Comparison of ENCODE assay signal across 8 cellular contexts in the genomic region with DNA sequence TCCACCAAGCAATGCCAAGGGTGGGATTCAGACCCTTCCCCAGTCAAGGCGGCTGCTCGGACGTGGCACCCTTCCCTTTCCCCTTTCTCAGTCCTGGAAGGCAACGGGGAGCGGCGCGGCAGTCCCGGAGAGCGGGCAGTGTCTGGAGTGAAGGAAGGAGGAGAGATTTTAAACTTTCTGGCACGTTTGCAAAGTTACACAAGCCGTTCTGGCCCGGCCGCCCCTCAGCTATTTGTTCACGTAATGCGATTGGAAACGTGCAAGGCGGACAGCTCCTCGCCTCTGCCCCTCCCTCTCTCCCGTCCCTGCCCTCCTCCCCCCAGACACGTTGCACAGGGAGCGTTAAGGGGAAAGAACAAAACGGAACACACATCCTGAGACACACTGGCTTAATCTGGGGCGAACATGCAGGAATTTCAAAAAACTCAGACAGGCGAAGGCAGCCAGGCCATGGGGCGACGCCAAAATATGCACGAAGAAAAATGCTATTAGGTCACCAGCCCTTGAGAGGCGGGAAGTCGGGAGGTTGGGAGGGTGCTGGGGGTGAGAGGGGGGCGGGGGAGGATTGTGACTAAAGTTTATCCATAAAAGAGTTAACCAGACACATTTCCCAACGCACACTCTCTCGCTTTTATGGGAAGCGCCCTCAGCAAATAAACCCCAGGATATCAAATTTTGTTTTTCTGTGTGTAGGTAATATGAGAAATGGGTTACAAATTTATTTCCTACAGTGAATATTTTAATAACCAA. TPM values are rescaled to one million over a fixed set of nuclear protein-coding genes. Genes with fewer than 3 reads are reported as not detected.
DNase-seq lines count a peak whose midpoint lies in the region; ATAC-seq and TF ChIP-seq lines count a peak whose summit lies in the region.

A gene with protein sequence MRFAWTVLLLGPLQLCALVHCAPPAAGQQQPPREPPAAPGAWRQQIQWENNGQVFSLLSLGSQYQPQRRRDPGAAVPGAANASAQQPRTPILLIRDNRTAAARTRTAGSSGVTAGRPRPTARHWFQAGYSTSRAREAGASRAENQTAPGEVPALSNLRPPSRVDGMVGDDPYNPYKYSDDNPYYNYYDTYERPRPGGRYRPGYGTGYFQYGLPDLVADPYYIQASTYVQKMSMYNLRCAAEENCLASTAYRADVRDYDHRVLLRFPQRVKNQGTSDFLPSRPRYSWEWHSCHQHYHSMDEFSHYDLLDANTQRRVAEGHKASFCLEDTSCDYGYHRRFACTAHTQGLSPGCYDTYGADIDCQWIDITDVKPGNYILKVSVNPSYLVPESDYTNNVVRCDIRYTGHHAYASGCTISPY (minus strand): TSS at position 144 of the 750 bp plus-strand sequence. CDS start 274 bp downstream, outside the sequence.

- no peaks in the 10 kb centered on the region for H3K36me3 Mint-ChIP-seq in IgD-negative memory B cell
- H3K36me3 Mint-ChIP-seq in activated T-helper 17 cell treated with anti-CD3 and anti-CD28 coated beads, Interleukin-2, amount 50 U/mL, for 72 hours (ENCODE audit: low read depth), result no peaks in the 10 kb centered on the region

- peak within 1 kb of the TSS; percentile 66 for H2AFZ ChIP-seq in osteoblast (ENCODE audit: low read length)

- intact Hi-C loops in Right ventricle myocardium inferior (cut with DNase I), result loop anchor here (5.0 kb wide), 1 partner anchor 111 kb away; no protein-coding TSS in a partner anchor

- H3K4me2 ChIP-seq in osteoblast (ENCODE audit: insufficient read depth, low read length), result peak within 1 kb of the TSS; percentile 88

- H3K4me1 ChIP-seq in osteoblast (ENCODE audit: insufficient read depth, low read length), result peaks cover 58% of the 10 kb centered on the region

- H3K27me3 ChIP-seq in osteoblast (ENCODE audit: insufficient read depth, low read length), result no peaks in the 10 kb centered on the region

- H3K27ac ChIP-seq in osteoblast (ENCODE audit: low read depth, low read length), result peak within 1 kb of the TSS; percentile 96

- H3K9me3 Mint-ChIP-seq in IgD-negative memory B cell, result peaks cover 0 to 2% (median 0%) of the 10 kb centered on the region in 3 donors
- H3K9me3 Mint-ChIP-seq in activated T-helper 17 cell treated with anti-CD3 and anti-CD28 coated beads, Interleukin-2, amount 50 U/mL, for 72 hours, result no peaks in the 10 kb centered on the region

- no peaks in the 10 kb centered on the region for H3K9me3 ChIP-seq in osteoblast (ENCODE audit: low read depth, low read length)

- H3K79me2 ChIP-seq in osteoblast (ENCODE audit: insufficient read depth, low read length), result peaks cover 42% of the 10 kb centered on the region

- POLR2A ChIA-PET in GM10248 (lab: Yijun Ruan, JAX), result no interaction called here

- TF ChIP-seq CTCF in GM10248 (IDR thresholded peaks at IDR 0.05; ENCODE audit: control extremely low read depth, extremely low read depth, low read depth, missing control alignments), result no peak
- TF ChIP-seq CTCF in osteoblast (IDR thresholded peaks at IDR 0.05; ENCODE audit: extremely low read depth, low read depth, low read length), result no peak

- peaks cover 24% of the 10 kb centered on the region for H3K36me3 ChIP-seq in osteoblast (ENCODE audit: insufficient read depth, low read length)

- H3K27me3 Mint-ChIP-seq in IgD-negative memory B cell, result peaks cover 42% of the 10 kb centered on the region
- H3K27me3 Mint-ChIP-seq in activated T-helper 17 cell treated with anti-CD3 and anti-CD28 coated beads, Interleukin-2, amount 50 U/mL, for 72 hours, result peaks cover 42% of the 10 kb centered on the region

- H3K4me1 Mint-ChIP-seq in IgD-negative memory B cell, result peaks cover 3 to 11% (median 8%) of the 10 kb centered on the region in 3 donors
- peaks cover 8% of the 10 kb centered on the region for H3K4me1 Mint-ChIP-seq in activated T-helper 17 cell treated with anti-CD3 and anti-CD28 coated beads, Interleukin-2, amount 50 U/mL, for 72 hours

- CTCF ChIA-PET in GM10248 (lab: Yijun Ruan, JAX), result interaction anchor here (0.6 to 1.3 kb wide), 5 partner anchors 9 to 109 kb away, joined by 3 to 4 read pairs (median 4); no protein-coding TSS in a partner anchor

- H4K20me1 ChIP-seq in osteoblast (ENCODE audit: insufficient read depth, low read length), result peaks cover 22% of the 10 kb centered on the region

- ATAC-seq in activated T-helper 17 cell treated with anti-CD3 and anti-CD28 coated beads, Interleukin-2, amount 50 U/mL, for 72 hours (replicated peaks), result no peak
- ATAC-seq in Right ventricle myocardium inferior (peak; percentile 92), HG03025 (IDR thresholded peaks at IDR 0.05; ENCODE audit: low FRiP score, unreplicated experiment) (no peak), HG03280 (IDR thresholded peaks at IDR 0.05; ENCODE audit: unreplicated experiment) (no peak)

- DNase-seq in GM10248 (ENCODE audit: extremely low spot score) (peak; percentile 16), Right ventricle myocardium inferior (ENCODE audit: missing footprints) (peak; percentile 86), osteoblast (ENCODE audit: insufficient read length, low spot score, missing footprints) (peak; percentile 93)
- no peak for DNase-seq in effector CD8-positive, alpha-beta T cell (lab: John Stamatoyannopoulos, UW)

- peak within 1 kb of the TSS in 3 of 4 donors; percentile 38 to 84 (median 58) for H3K4me3 Mint-ChIP-seq in IgD-negative memory B cell
- peak within 1 kb of the TSS; percentile 75 for H3K4me3 Mint-ChIP-seq in activated T-helper 17 cell treated with anti-CD3 and anti-CD28 coated beads, Interleukin-2, amount 50 U/mL, for 72 hours

- no peak within 1 kb of the TSS for H3K27ac Mint-ChIP-seq in IgD-negative memory B cell
- no peak within 1 kb of the TSS for H3K27ac Mint-ChIP-seq in activated T-helper 17 cell treated with anti-CD3 and anti-CD28 coated beads, Interleukin-2, amount 50 U/mL, for 72 hours

- H3K4me3 ChIP-seq in osteoblast (ENCODE audit: insufficient read depth, low read length), result peak within 1 kb of the TSS; percentile 92

RNA-seq across cellular contexts. Expression of the gene that starts here (rescaled TPM):
- not detected for polyA plus RNA-seq in IgD-negative memory B cell
- total RNA-seq in activated T-helper 17 cell treated with anti-CD3 and anti-CD28 coated beads, Interleukin-2, amount 50 U/mL, for 72 hours, result not detected
- total RNA-seq in Right ventricle myocardium inferior (5.0 TPM), osteoblast (314 and 317 TPM in 2 replicates)

Comparison
In these comparisons a context has a peak if more than half of its experiments do, and no peak if none do; other contexts are left out.
1. RNA of the gene that starts here (total RNA-seq): 314 to 317 TPM in osteoblast; 5.0 TPM in Right ventricle myocardium inferior (single experiment) and not detected in activated T-helper 17 cell treated with anti-CD3 and anti-CD28 coated beads, Interleukin-2, amount 50 U/mL, for 72 hours; every median in the first group is over 10 times any median in the second.